In genomic region chr11:73869234-73869949, GRCh38 we compare ENCODE assay signal across 13 cellular contexts. TPM values are rescaled to one million over a fixed set of nuclear protein-coding genes. Genes with fewer than 3 reads are reported as not detected.
DNase-seq lines count a peak whose midpoint lies in the region; ATAC-seq and TF ChIP-seq lines count a peak whose summit lies in the region.
"Had no signal": no experiment of that assay in that cellular context is flagged by ENCODE, and none has a peak within 500 bp of the region (broad histone marks: within the 10 kb centered on the region; RNA-seq: fewer than 3 reads in every experiment).

No MANE protein-coding gene starts in this region.

- H2AFZ ChIP-seq in Karpas-422 (ENCODE audit: low read length): no peak overlapping the region

- intact Hi-C loops in body of pancreas (cut with DNase I): no loop called here

- WGBS in body of pancreas, 2 donors: 17 to 29% methylated on average over 1 of the region's 1 CpG

- peak overlapping the region; percentile 37 for H3K27ac ChIP-seq in Karpas-422 (ENCODE audit: low read length)
- H3K27ac ChIP-seq in body of pancreas: no peak overlapping the region

- peak overlapping the region; percentile 82 for H3K27ac Mint-ChIP-seq in nephron progenitor cell

- no peaks in the 10 kb centered on the region for H3K9me3 ChIP-seq in Karpas-422 (ENCODE audit: low read length)
- no peaks in the 10 kb centered on the region for H3K9me3 ChIP-seq in body of pancreas

- no peak overlapping the region for H3K9ac ChIP-seq in Karpas-422 (ENCODE audit: low read length)

- no peak overlapping the region for H3K4me3 Mint-ChIP-seq in nephron progenitor cell

- no peak for TF ChIP-seq POLR2A in body of pancreas (IDR thresholded peaks at IDR 0.05)

- peak; percentile 21 for ATAC-seq in body of pancreas

- H3K27me3 Mint-ChIP-seq in nephron progenitor cell (ENCODE audit: low read depth, poor library complexity): no peaks in the 10 kb centered on the region

- H3K27me3 ChIP-seq in Karpas-422 (ENCODE audit: low read length) (no peaks in the 10 kb centered on the region), body of pancreas (no peaks in the 10 kb centered on the region)

- peaks cover 45% of the 10 kb centered on the region for H3K36me3 Mint-ChIP-seq in nephron progenitor cell (ENCODE audit: low read depth)

- peaks cover 14% of the 10 kb centered on the region for H3K79me2 ChIP-seq in Karpas-422 (ENCODE audit: low read length)

- no peaks in the 10 kb centered on the region for H3K9me2 ChIP-seq in Karpas-422 (replicated peaks; ENCODE audit: insufficient read depth, low read length)

- H3K36me3 ChIP-seq in Karpas-422 (ENCODE audit: insufficient read depth, low read length): peaks cover 20% of the 10 kb centered on the region
- H3K36me3 ChIP-seq in body of pancreas (replicated peaks in 1 of 2; ENCODE audit: insufficient read depth in 1 of 2, low read depth in 2 of 2): peaks cover 0 to 13% of the 10 kb centered on the region in 2 donors

- DNase-seq in NCI-H2029 treated with DMSO at 0.1 percent for 48 hours (lab: John Stamatoyannopoulos, UW): peak; percentile 25
- no peak for DNase-seq in NCI-H2029 (lab: John Stamatoyannopoulos, UW)
- no peak for DNase-seq in Karpas-422
- no peak for DNase-seq in body of pancreas
- no peak for DNase-seq in nephron progenitor cell
- no peak for DNase-seq in pons (ENCODE audit: low spot score)
- no peak for DNase-seq in activated T-cell treated with anti-CD3 and anti-CD28 coated beads for 4 hours
- no peak for DNase-seq in NCI-H510A (lab: John Stamatoyannopoulos, UW)
- DNase-seq: activated gamma-delta T cell treated with Interleukin-2 at 50 U/mL for 16 hours; effector CD4-positive, alpha-beta T cell; GF-D8; H7; NCI-H1092 had no signal

- no peak for TF ChIP-seq CTCF in body of pancreas (IDR thresholded peaks at IDR 0.05)
- TF ChIP-seq CTCF in nephron progenitor cell (IDR thresholded peaks at IDR 0.05): no peak

- H4K20me1 ChIP-seq in Karpas-422 (ENCODE audit: insufficient read depth, low read depth, low read length): no peaks in the 10 kb centered on the region

- H3K4me1 Mint-ChIP-seq in nephron progenitor cell: peaks cover 15% of the 10 kb centered on the region

- no peaks in the 10 kb centered on the region for H3K9me3 Mint-ChIP-seq in nephron progenitor cell

- no peak overlapping the region for H3K4me2 ChIP-seq in Karpas-422 (ENCODE audit: low read depth, low read length, poor library complexity, severe bottlenecking)

- peaks cover 16% of the 10 kb centered on the region for H3K4me1 ChIP-seq in Karpas-422 (ENCODE audit: low read length)
- peaks cover 11% of the 10 kb centered on the region for H3K4me1 ChIP-seq in body of pancreas

- H3K4me3 ChIP-seq in Karpas-422 (ENCODE audit: low read length) (no peak overlapping the region), body of pancreas (no peak overlapping the region)

RNA-seq across cellular contexts. Expression of gene COA4, which starts 7.3 kb away (rescaled TPM):
- total RNA-seq in Karpas-422 (2014; rRNA removed; shearing (Covaris generic); ENCODE audit: low replicate concordance): 134 and 207 TPM in 2 replicates
- total RNA-seq in body of pancreas: 10 to 100 TPM; 34.5 to 68.2 TPM

RNA-seq across cellular contexts. Expression of gene PAAF1, which starts 7.4 kb away (rescaled TPM):
- total RNA-seq in Karpas-422 (2014; rRNA removed; shearing (Covaris generic); ENCODE audit: low replicate concordance): 24.1 and 36.0 TPM in 2 replicates
- total RNA-seq in body of pancreas: 10 to 100 TPM; 11.2 to 12.2 TPM
